In the genomic region with DNA sequence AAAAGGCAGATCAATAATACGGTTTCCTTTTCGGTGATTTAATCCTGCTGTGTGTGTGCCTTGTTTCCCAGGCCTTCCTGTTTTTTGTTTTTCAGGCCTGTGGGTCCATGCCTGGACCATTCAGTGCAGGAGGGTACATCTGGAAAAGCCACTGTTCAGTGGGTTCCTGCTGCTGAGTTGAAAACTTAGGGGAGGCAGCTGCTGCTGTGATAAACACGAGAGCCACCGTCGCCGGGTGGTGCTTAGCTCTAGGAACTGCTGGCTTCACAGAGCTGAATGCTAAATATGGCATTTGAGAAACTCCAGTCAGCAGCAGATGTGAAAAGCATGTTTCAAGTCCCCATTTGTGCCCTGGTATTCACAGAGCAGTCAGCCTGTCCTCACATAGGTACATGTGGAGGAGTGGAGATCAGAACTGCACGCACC, we compare ENCODE assay signal across 21 cellular contexts. TPM values are rescaled to one million over a fixed set of nuclear protein-coding genes. Genes with fewer than 3 reads are reported as not detected.
DNase-seq lines count a peak whose midpoint lies in the region; ATAC-seq and TF ChIP-seq lines count a peak whose summit lies in the region.
"Had no signal": no experiment of that assay in that cellular context is flagged by ENCODE, and none has a peak within 500 bp of the region (broad histone marks: within the 10 kb centered on the region; RNA-seq: fewer than 3 reads in every experiment).

No MANE protein-coding gene starts in this region.

- H3K4me3 ChIP-seq in gastroesophageal sphincter: no peak overlapping the region
- H3K4me3 ChIP-seq: ascending aorta, K562, ovary had no signal

- WGBS in gastroesophageal sphincter (ENCODE audit: low coverage in 1 of 2), 2 donors: 38 to 46% methylated on average over 3 to 5 of the region's 7 CpGs

- H3K27ac ChIP-seq in gastroesophageal sphincter: peak overlapping the region; percentile 50 to 98 (median 79)
- H3K27ac ChIP-seq: ascending aorta, ovary had no signal

- no peaks in the 10 kb centered on the region for H3K9me3 ChIP-seq in gastroesophageal sphincter
- H3K9me3 ChIP-seq: ascending aorta, ovary had no signal

- TF ChIP-seq EP300 in gastroesophageal sphincter (IDR thresholded peaks at IDR 0.05): no peak

- DNase-seq in Ammon's horn (ENCODE audit: low spot score) (peak; percentile 45), RPMI8226 (peak; percentile 90), posterior cingulate gyrus (peak in 7 of 10 donors; percentile 30 to 93 (median 68)), UCSD-AML1 (lab: John Stamatoyannopoulos, UW; ENCODE audit: unreplicated experiment) (no peak)
- DNase-seq in activated effector memory CD4-positive, alpha-beta T cell treated with Interleukin-2 at 50 U/mL for 16 hours: no peak
- DNase-seq in effector CD8-positive, alpha-beta T cell (lab: John Stamatoyannopoulos, UW): no peak
- DNase-seq: activated CD4-positive, alpha-beta T cell treated with anti-CD3 and anti-CD28 coated beads, Interleukin-2, amount 50 U/mL, for 48 hours; activated naive CD4-positive, alpha-beta T cell treated with anti-CD3 and anti-CD28 coated beads, Interleukin-2, amount 10 ng/mL, durations not matched to agents 7 days and 5 days; activated T-cell treated with anti-CD3 and anti-CD28 coated beads, Interleukin-2, amount 50 U/mL, for 1 hour; C1 segment of cervical spinal cord; foreskin melanocyte; MV-4-11; NCI-H2029 treated with DMSO at 0.1 percent for 48 hours; ovary; SHP77 treated with DMSO at 0.1 percent for 48 hours; stimulated activated CD4-positive, alpha-beta T cell treated with anti-CD3 and anti-CD28 coated beads, Interleukin-4, amount 100 ng/mL, for 24 hours; T-helper 1 cell had no signal

- peak; percentile 30 for ATAC-seq in gastroesophageal sphincter
- ATAC-seq in GM21786 (IDR thresholded peaks at IDR 0.05; ENCODE audit: unreplicated experiment): no peak
- ATAC-seq: K562 had no signal

- intact Hi-C loops in posterior cingulate gyrus (cut with DNase I): no loop called here

- H3K4me1 ChIP-seq in gastroesophageal sphincter: peaks cover 8 to 56% (median 8%) of the 10 kb centered on the region in 3 donors

- H3K27me3 ChIP-seq in gastroesophageal sphincter: no peaks in the 10 kb centered on the region
- H3K27me3 ChIP-seq: ascending aorta, ovary had no signal

- TF ChIP-seq CTCF in gastroesophageal sphincter (IDR thresholded peaks at IDR 0.05): no peak

- H3K36me3 ChIP-seq in gastroesophageal sphincter: peaks cover 0 to 12% of the 10 kb centered on the region in 2 donors
- H3K36me3 ChIP-seq: ovary had no signal

- no peak for TF ChIP-seq POLR2A in gastroesophageal sphincter (IDR thresholded peaks at IDR 0.05)

RNA-seq across cellular contexts. Expression of gene SYNM, which starts 44.0 kb away (rescaled TPM):
- 1,000 to 10,000 TPM; 1,155 to 2,820 (median 1,765) TPM for total RNA-seq in gastroesophageal sphincter

Comparison
In these comparisons a context has a peak if more than half of its experiments do, and no peak if none do; other contexts are left out.
1. DNase-seq: peak in Ammon's horn (single experiment), RPMI8226 (single experiment) and posterior cingulate gyrus (7 of 10); none in UCSD-AML1 (single experiment), activated effector memory CD4-positive, alpha-beta T cell treated with Interleukin-2 at 50 U/mL for 16 hours (single experiment) and effector CD8-positive, alpha-beta T cell (single experiment).